9 cellular contexts compared by ENCODE assay signal in the genomic region with DNA sequence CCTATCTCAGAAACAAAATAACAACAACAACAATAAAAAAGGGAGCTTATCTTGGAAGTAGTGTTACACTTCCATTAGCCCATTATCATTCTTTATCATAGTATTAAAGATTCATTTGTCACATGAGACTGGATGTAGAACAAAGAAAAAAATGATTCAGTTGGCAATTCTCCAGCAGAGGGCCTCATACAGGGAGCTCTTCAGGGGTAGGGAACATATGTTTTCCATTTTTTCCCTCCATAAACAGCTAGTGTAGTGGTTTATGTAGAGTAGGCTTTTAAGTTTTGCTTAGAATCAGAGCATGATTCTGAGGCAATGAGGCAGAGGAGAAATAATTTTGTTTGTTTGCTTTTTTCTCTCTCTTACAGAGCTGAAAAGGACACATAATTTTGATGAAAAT. TPM values are rescaled to one million over a fixed set of nuclear protein-coding genes. Genes with fewer than 3 reads are reported as not detected.
DNase-seq lines count a peak whose midpoint lies in the region.
"Had no signal": no experiment of that assay in that cellular context is flagged by ENCODE, and none has a peak within 500 bp of the region (broad histone marks: within the 10 kb centered on the region; RNA-seq: fewer than 3 reads in every experiment).

No MANE protein-coding gene starts in this region.

- peak; percentile 45 for DNase-seq in DMS53 (lab: John Stamatoyannopoulos, UW)
- no peak for DNase-seq in DMS53 treated with DMSO at 0.1 percent for 48 hours (lab: John Stamatoyannopoulos, UW; ENCODE audit: unreplicated experiment)
- peak; percentile 63 for DNase-seq in NCI-H748 treated with DMSO at 0.1 percent for 48 hours (lab: John Stamatoyannopoulos, UW)
- DNase-seq in dermis blood vessel endothelial cell, result peak; percentile 16
- peak; percentile 77 for DNase-seq in smooth muscle cell of the brain vasculature (ENCODE audit: low read depth, low spot score)
- no peak for DNase-seq in effector CD4-positive, alpha-beta T cell
- DNase-seq in stimulated activated CD4-positive, alpha-beta T cell treated with anti-CD3 and anti-CD28 coated beads, Interleukin-1b, Interleukin-23, amount 100 ng/mL, for 48 hours, result no peak
- DNase-seq in stimulated activated CD4-positive, alpha-beta T cell treated with anti-CD3 and anti-CD28 coated beads, Interleukin-12 subunit alpha, Interleukin-12 subunit beta, amount 100 ng/mL, for 4 hours, result no peak
- DNase-seq: psoas muscle had no signal

RNA-seq across cellular contexts. Expression of a gene that starts 5.8 kb away (rescaled TPM):
- 1.0 and 1.1 TPM in 2 replicates for total RNA-seq in dermis blood vessel endothelial cell

RNA-seq across cellular contexts. Expression of a gene that starts 57.1 kb away (rescaled TPM):
- 127 and 144 TPM in 2 replicates for total RNA-seq in dermis blood vessel endothelial cell

Comparison
In these comparisons a context has a peak if more than half of its experiments do, and no peak if none do; other contexts are left out.
1. DNase-seq: peak in DMS53 (single experiment), NCI-H748 treated with DMSO at 0.1 percent for 48 hours (single experiment), dermis blood vessel endothelial cell (single experiment) and smooth muscle cell of the brain vasculature (single experiment); none in DMS53 treated with DMSO at 0.1 percent for 48 hours (single experiment), effector CD4-positive, alpha-beta T cell (single experiment), stimulated activated CD4-positive, alpha-beta T cell treated with anti-CD3 and anti-CD28 coated beads, Interleukin-1b, Interleukin-23, amount 100 ng/mL, for 48 hours (single experiment) and stimulated activated CD4-positive, alpha-beta T cell treated with anti-CD3 and anti-CD28 coated beads, Interleukin-12 subunit alpha, Interleukin-12 subunit beta, amount 100 ng/mL, for 4 hours (single experiment).